In genomic region chr6:160347259-160348208, GRCh38 we compare ENCODE assay signal across 11 cellular contexts. TPM values are rescaled to one million over a fixed set of nuclear protein-coding genes. Genes with fewer than 3 reads are reported as not detected.
DNase-seq lines count a peak whose midpoint lies in the region; TF ChIP-seq lines count a peak whose summit lies in the region.
"Had no signal": no experiment of that assay in that cellular context is flagged by ENCODE, and none has a peak within 500 bp of the region (broad histone marks: within the 10 kb centered on the region; RNA-seq: fewer than 3 reads in every experiment).

No MANE protein-coding gene starts in this region.

- TF ChIP-seq CTCF in MCF 10A (IDR thresholded peaks at IDR 0.05; ENCODE audit: unreplicated experiment) (no peak), GM10266 (IDR thresholded peaks at IDR 0.05; ENCODE audit: control insufficient read depth, insufficient read depth, low read depth, missing control alignments) (no peak)

- BruUV-seq in MCF 10A (replicated peaks; lab: Mats Ljungman, UMichigan): no TSS peak

- no peaks in the 10 kb centered on the region for H3K36me3 Mint-ChIP-seq in MCF 10A (ENCODE audit: insufficient read depth, unreplicated experiment)

- POLR2A ChIA-PET in MCF 10A (lab: Yijun Ruan, JAX): no interaction called here

- H3K4me3 Mint-ChIP-seq in MCF 10A (ENCODE audit: unreplicated experiment): peak overlapping the region; percentile 26

- H3K4me3 ChIP-seq in rectal smooth muscle tissue (ENCODE audit: low read length): peak overlapping the region; percentile 34
- H3K4me3 ChIP-seq: PC-9 had no signal

- CTCF ChIA-PET in MCF 10A (lab: Yijun Ruan, JAX): no interaction called here

- H3K27ac ChIP-seq in rectal smooth muscle tissue (ENCODE audit: low read depth, low read length): peak overlapping the region; percentile 77
- H3K27ac ChIP-seq: PC-9 had no signal

- H3K9me3 Mint-ChIP-seq in MCF 10A (ENCODE audit: unreplicated experiment): no peaks in the 10 kb centered on the region

- H3K9ac ChIP-seq in rectal smooth muscle tissue (ENCODE audit: low read length): no peak overlapping the region

- H3K4me1 ChIP-seq in rectal smooth muscle tissue (ENCODE audit: control insufficient read depth, insufficient read depth, low read length): peaks cover 2% of the 10 kb centered on the region

- H3K4me1 Mint-ChIP-seq in MCF 10A (ENCODE audit: insufficient read depth, unreplicated experiment): no peaks in the 10 kb centered on the region

- no peaks in the 10 kb centered on the region for H3K36me3 ChIP-seq in rectal smooth muscle tissue (ENCODE audit: control insufficient read depth, insufficient read depth, low read length)

- no peak overlapping the region for H3K27ac Mint-ChIP-seq in MCF 10A (ENCODE audit: low read depth, unreplicated experiment)

- intact Hi-C loops in MCF 10A (cut with micrococcal nuclease): no loop called here

- no peaks in the 10 kb centered on the region for H3K27me3 Mint-ChIP-seq in MCF 10A (ENCODE audit: insufficient read depth, unreplicated experiment)

- H3K27me3 ChIP-seq in rectal smooth muscle tissue (ENCODE audit: control insufficient read depth, insufficient read depth, low read length): no peaks in the 10 kb centered on the region

- DNase-seq in ELF-1 (ENCODE audit: low read depth, low spot score): peak; percentile 24
- no peak for DNase-seq in MCF 10A (ENCODE audit: unreplicated experiment)
- DNase-seq in iPS-NIHi11 (ENCODE audit: low spot score): peak; percentile 73
- no peak for DNase-seq in NCI-H82 (lab: John Stamatoyannopoulos, UW)
- DNase-seq in central memory CD4-positive, alpha-beta T cell: no peak
- DNase-seq in GM10266 (ENCODE audit: extremely low spot score): no peak
- DNase-seq in Ammon's horn (ENCODE audit: low spot score): no peak
- DNase-seq: activated CD4-positive, alpha-beta T cell treated with anti-CD3 and anti-CD28 coated beads, Interleukin-2, amount 50 U/mL, for 4 hours; NCI-H1436; PC-9 had no signal

RNA-seq across cellular contexts. Expression of gene SLC22A3, which starts 0.6 kb away (rescaled TPM):
- 0.09 and 0.20 TPM in 2 replicates for total RNA-seq in MCF 10A (2022)
- total RNA-seq: PC-9 had no signal

Comparison
In these comparisons a context has a peak if more than half of its experiments do, and no peak if none do; other contexts are left out.
1. DNase-seq: peak in ELF-1 (single experiment) and iPS-NIHi11 (single experiment); none in MCF 10A (single experiment), NCI-H82 (single experiment), central memory CD4-positive, alpha-beta T cell (single experiment), GM10266 (single experiment) and Ammon's horn (single experiment).